In the genomic region with DNA sequence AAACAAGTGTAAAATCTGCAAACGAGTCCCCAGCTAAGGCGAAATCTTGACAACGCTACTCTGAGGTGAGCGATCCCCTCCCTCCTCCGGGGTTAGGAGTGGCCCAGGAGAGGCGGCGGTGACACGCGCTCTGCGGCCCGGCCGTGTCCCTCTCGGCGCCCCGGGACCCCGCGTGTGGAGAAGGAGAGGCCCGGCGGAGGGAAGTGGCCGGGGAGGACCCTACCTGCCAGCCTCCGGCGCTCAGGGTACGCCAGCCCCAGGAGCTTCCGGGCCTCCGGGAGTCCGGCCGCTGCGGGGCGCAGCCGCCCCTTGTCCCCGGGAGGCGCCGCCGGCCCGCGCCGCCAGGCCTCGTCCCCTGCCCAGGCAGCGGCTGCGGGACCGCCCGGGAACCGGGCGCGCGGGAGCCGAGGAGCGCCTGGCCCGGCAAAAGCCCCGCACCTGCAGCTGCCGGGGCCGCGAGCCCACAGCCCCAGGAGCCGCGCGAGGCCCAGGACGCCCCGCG, we compare ENCODE assay signal across 8 cellular contexts. TPM values are rescaled to one million over a fixed set of nuclear protein-coding genes. Genes with fewer than 3 reads are reported as not detected.
A peak's percentile ranks its signal among the peaks of the same experiment; 100 is the strongest.
DNase-seq lines count a peak whose midpoint lies in the region; ATAC-seq and TF ChIP-seq lines count a peak whose summit lies in the region.

No MANE protein-coding gene starts in this region.

- TF ChIP-seq CTCF in HCT116 (IDR thresholded peaks at IDR 0.05 in 2 of 3, conservative IDR thresholded peaks at IDR 0.05 in 1 of 3; ENCODE audit: borderline replicate concordance in 1 of 3, insufficient read depth in 1 of 3, low read depth in 2 of 3, low read length in 2 of 3) (0 out of 6 replicates have a peak, but pooled peaks of 1 of the 3 experiments have one; percentile 4), MM.1S (IDR thresholded peaks at IDR 0.05; ENCODE audit: low read length) (no peak), epithelial cell of proximal tubule (conservative IDR thresholded peaks at IDR 0.05; ENCODE audit: low read depth, low read length) (no peak)

- BruUV-seq in HCT116 (replicated peaks; lab: Mats Ljungman, UMichigan), result no TSS peak

- H3K4me3 ChIP-seq in HCT116 (replicated peaks in 1 of 2; ENCODE audit: low read depth in 1 of 2, low read length in 2 of 2) (peak overlapping the region; percentile 61 to 84), MM.1S (ENCODE audit: low read length) (peak overlapping the region; percentile 74), epithelial cell of proximal tubule (ENCODE audit: low read depth, low read length) (peak overlapping the region; percentile 84), mucosa of rectum (ENCODE audit: low read length in 2 of 2) (peak overlapping the region; percentile 90 to 94), stomach smooth muscle (ENCODE audit: low read length in 2 of 2) (peak overlapping the region; percentile 76 to 85)

- DNase-seq in DMS53 (lab: John Stamatoyannopoulos, UW) (peak; percentile 73), DMS53 treated with DMSO at 0.1 percent for 48 hours (lab: John Stamatoyannopoulos, UW; ENCODE audit: unreplicated experiment) (no peak), HCT116 (ENCODE audit: low read depth, low spot score) (no peak), MM.1S (peak; percentile 54), epithelial cell of proximal tubule (ENCODE audit: low read depth) (no peak)
- peak; percentile 41 for DNase-seq in activated CD8-positive, alpha-beta memory T cell treated with anti-CD3 and anti-CD28 coated beads, Interleukin-2, amount 50 U/mL, for 4 hours

- H4K20me1 ChIP-seq in HCT116 (ENCODE audit: insufficient read depth) (no peaks in the 10 kb centered on the region), MM.1S (ENCODE audit: insufficient read depth, low read length) (no peaks in the 10 kb centered on the region)

- H3K36me3 ChIP-seq in HCT116 (ENCODE audit: control insufficient read depth in 1 of 2, insufficient read depth in 2 of 2, low read length in 2 of 2) (no peaks in the 10 kb centered on the region), MM.1S (replicated peaks; ENCODE audit: insufficient read depth, low read length) (no peaks in the 10 kb centered on the region), mucosa of rectum (ENCODE audit: control insufficient read depth in 2 of 2, insufficient read depth in 2 of 2, low read length in 2 of 2) (peaks cover 0 to 2% of the 10 kb centered on the region in 2 donors), stomach smooth muscle (ENCODE audit: control insufficient read depth in 2 of 2, insufficient read depth in 2 of 2, low read length in 2 of 2) (no peaks in the 10 kb centered on the region)

- CTCF ChIA-PET in HCT116 (lab: Charles Lee), result interaction anchor here (0.8 to 1.6 kb wide), 7 partner anchors 11 to 103 kb away, joined by 3 to 19 read pairs (median 5); a partner anchor contains a TSS

- H3K79me2 ChIP-seq in HCT116 (ENCODE audit: insufficient read depth, low read length) (peaks cover 42% of the 10 kb centered on the region), MM.1S (ENCODE audit: low read length) (peaks cover 50% of the 10 kb centered on the region)

- no peak for TF ChIP-seq RAD21 in HCT116 (IDR thresholded peaks at IDR 0.05; ENCODE audit: low read depth)

- RAD21 ChIA-PET in HCT116 (lab: Charles Lee; ENCODE audit: low non-redundant PET in 1 of 2, low total read pairs in 2 of 2, uncharacterized antibody in 2 of 2, unreplicated experiment in 2 of 2), result no interaction called here

- no peak overlapping the region for H2AFZ ChIP-seq in HCT116 (ENCODE audit: low read depth, low read length, poor library complexity, severe bottlenecking)
- H2AFZ ChIP-seq in MM.1S (ENCODE audit: low read length), result peak overlapping the region; percentile 69

- intact Hi-C loops in HCT116 (cut with micrococcal nuclease), result loop anchor here (5.0 kb wide), 1 partner anchor 754 kb away; no protein-coding TSS in a partner anchor

- H3K4me1 ChIP-seq in HCT116 (ENCODE audit: control insufficient read depth in 1 of 2, insufficient read depth in 2 of 2, low read length in 2 of 2) (peaks cover 10 to 24% of the 10 kb centered on the region in 2 experiments), MM.1S (ENCODE audit: low read length) (peaks cover 20% of the 10 kb centered on the region), mucosa of rectum (ENCODE audit: control insufficient read depth in 2 of 2, insufficient read depth in 2 of 2, low read length in 2 of 2) (peaks cover 11 to 13% of the 10 kb centered on the region in 2 donors), stomach smooth muscle (ENCODE audit: control insufficient read depth, insufficient read depth, low read length) (peaks cover 33% of the 10 kb centered on the region)

- H3K9me2 ChIP-seq in HCT116 (ENCODE audit: insufficient read depth) (no peaks in the 10 kb centered on the region), MM.1S (replicated peaks; ENCODE audit: insufficient read depth, low read length) (no peaks in the 10 kb centered on the region)

- H3F3A ChIP-seq in MM.1S (ENCODE audit: insufficient read depth, low read length), result peaks cover 11% of the 10 kb centered on the region

- H3K9me3 ChIP-seq in HCT116 (ENCODE audit: control insufficient read depth in 1 of 2, insufficient read depth in 1 of 2, low read depth in 1 of 2, low read length in 2 of 2) (no peaks in the 10 kb centered on the region), MM.1S (replicated peaks; ENCODE audit: insufficient read depth, low read length) (no peaks in the 10 kb centered on the region), mucosa of rectum (ENCODE audit: control insufficient read depth in 2 of 2, low read length in 2 of 2) (no peaks in the 10 kb centered on the region), stomach smooth muscle (ENCODE audit: control insufficient read depth in 2 of 2, low read length in 2 of 2) (no peaks in the 10 kb centered on the region)

- H3K27ac ChIP-seq in HCT116 (ENCODE audit: low read depth, low read length), result peak overlapping the region; percentile 93
- peak overlapping the region; percentile 70 for H3K27ac ChIP-seq in MM.1S (ENCODE audit: low read length)
- peak overlapping the region; percentile 87 to 89 for H3K27ac ChIP-seq in mucosa of rectum (ENCODE audit: low read depth in 2 of 2, low read length in 2 of 2)
- peak overlapping the region; percentile 76 for H3K27ac ChIP-seq in stomach smooth muscle (ENCODE audit: low read length)

- H3K9ac ChIP-seq in HCT116 (ENCODE audit: low read length) (peak overlapping the region; percentile 79), MM.1S (ENCODE audit: low read length) (peak overlapping the region; percentile 70), mucosa of rectum (ENCODE audit: low read depth in 1 of 2, low read length in 2 of 2) (peak overlapping the region; percentile 89 to 93), stomach smooth muscle (ENCODE audit: low read length in 2 of 2) (peak overlapping the region; percentile 65 to 84)

- H3K27me3 ChIP-seq in HCT116 (ENCODE audit: insufficient read depth, low read length) (no peaks in the 10 kb centered on the region), MM.1S (replicated peaks; ENCODE audit: insufficient read depth, low read length) (no peaks in the 10 kb centered on the region), mucosa of rectum (ENCODE audit: control insufficient read depth in 2 of 2, insufficient read depth in 2 of 2, low read length in 2 of 2) (no peaks in the 10 kb centered on the region), stomach smooth muscle (ENCODE audit: control insufficient read depth in 1 of 2, insufficient read depth in 2 of 2, low read length in 2 of 2) (no peaks in the 10 kb centered on the region)

- POLR2A ChIA-PET in HCT116 (lab: Charles Lee), result no interaction called here

- ATAC-seq in HCT116, result peak; percentile 24

- H3K4me2 ChIP-seq in HCT116 (ENCODE audit: low read length), result peak overlapping the region; percentile 97
- H3K4me2 ChIP-seq in MM.1S (ENCODE audit: low read depth, low read length), result peak overlapping the region; percentile 88

- no peak for TF ChIP-seq POLR2A in HCT116 (IDR thresholded peaks at IDR 0.05; ENCODE audit: borderline replicate concordance, extremely low read depth, insufficient read depth, insufficient read length)

TF ChIP-seq in HCT116, 20 proteins besides CTCF, POLR2A, EP300 and RAD21:
- TF ChIP-seq ZFX (IDR thresholded peaks at IDR 0.05) (peak; percentile 98), SIN3A (IDR thresholded peaks at IDR 0.05; ENCODE audit: low read depth) (no peak), SRF (IDR thresholded peaks at IDR 0.05; ENCODE audit: low read depth) (no peak), EGR1 (IDR thresholded peaks at IDR 0.05; ENCODE audit: low read depth) (no peak), YY1 (IDR thresholded peaks at IDR 0.05; ENCODE audit: extremely low read depth, insufficient replicate concordance, low read depth, low read length) (peak; percentile 18)
- TF ChIP-seq, protein P1, sequence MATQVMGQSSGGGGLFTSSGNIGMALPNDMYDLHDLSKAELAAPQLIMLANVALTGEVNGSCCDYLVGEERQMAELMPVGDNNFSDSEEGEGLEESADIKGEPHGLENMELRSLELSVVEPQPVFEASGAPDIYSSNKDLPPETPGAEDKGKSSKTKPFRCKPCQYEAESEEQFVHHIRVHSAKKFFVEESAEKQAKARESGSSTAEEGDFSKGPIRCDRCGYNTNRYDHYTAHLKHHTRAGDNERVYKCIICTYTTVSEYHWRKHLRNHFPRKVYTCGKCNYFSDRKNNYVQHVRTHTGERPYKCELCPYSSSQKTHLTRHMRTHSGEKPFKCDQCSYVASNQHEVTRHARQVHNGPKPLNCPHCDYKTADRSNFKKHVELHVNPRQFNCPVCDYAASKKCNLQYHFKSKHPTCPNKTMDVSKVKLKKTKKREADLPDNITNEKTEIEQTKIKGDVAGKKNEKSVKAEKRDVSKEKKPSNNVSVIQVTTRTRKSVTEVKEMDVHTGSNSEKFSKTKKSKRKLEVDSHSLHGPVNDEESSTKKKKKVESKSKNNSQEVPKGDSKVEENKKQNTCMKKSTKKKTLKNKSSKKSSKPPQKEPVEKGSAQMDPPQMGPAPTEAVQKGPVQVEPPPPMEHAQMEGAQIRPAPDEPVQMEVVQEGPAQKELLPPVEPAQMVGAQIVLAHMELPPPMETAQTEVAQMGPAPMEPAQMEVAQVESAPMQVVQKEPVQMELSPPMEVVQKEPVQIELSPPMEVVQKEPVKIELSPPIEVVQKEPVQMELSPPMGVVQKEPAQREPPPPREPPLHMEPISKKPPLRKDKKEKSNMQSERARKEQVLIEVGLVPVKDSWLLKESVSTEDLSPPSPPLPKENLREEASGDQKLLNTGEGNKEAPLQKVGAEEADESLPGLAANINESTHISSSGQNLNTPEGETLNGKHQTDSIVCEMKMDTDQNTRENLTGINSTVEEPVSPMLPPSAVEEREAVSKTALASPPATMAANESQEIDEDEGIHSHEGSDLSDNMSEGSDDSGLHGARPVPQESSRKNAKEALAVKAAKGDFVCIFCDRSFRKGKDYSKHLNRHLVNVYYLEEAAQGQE (IDR thresholded peaks at IDR 0.05; ENCODE audit: low read depth), result no peak

RNA-seq across cellular contexts. Expression of a gene that starts 0.5 kb away (rescaled TPM):
- total RNA-seq in HCT116 (2021; ENCODE audit: unreplicated experiment), result 20.3 TPM
- polyA plus RNA-seq in HCT116 (2012), result 5.1 and 5.9 TPM in 2 replicates
- total RNA-seq in epithelial cell of proximal tubule, result 15.4 and 24.9 TPM in 2 replicates

RNA-seq across cellular contexts. Expression of a gene that starts 49.8 kb away (rescaled TPM):
- total RNA-seq in HCT116 (2021; ENCODE audit: unreplicated experiment) (52.5 TPM), epithelial cell of proximal tubule (34.9 and 41.1 TPM in 2 replicates)
- polyA plus RNA-seq in HCT116 (2012), result 10.2 and 14.6 TPM in 2 replicates

Comparison
In these comparisons a context has a peak if more than half of its experiments do, and no peak if none do; other contexts are left out.
1. DNase-seq: peak in DMS53 (single experiment), MM.1S (single experiment) and activated CD8-positive, alpha-beta memory T cell treated with anti-CD3 and anti-CD28 coated beads, Interleukin-2, amount 50 U/mL, for 4 hours (single experiment); none in DMS53 treated with DMSO at 0.1 percent for 48 hours (single experiment), HCT116 (single experiment) and epithelial cell of proximal tubule (single experiment).
2. Peak in every context shown above with its lines, with median percentiles within 50 percentile points of each other: H3K27ac ChIP-seq, H3K4me3 ChIP-seq and H3K9ac ChIP-seq.